8 cellular contexts compared by ENCODE assay signal in genomic region chr14:51653096-51653814, GRCh38. TPM values are rescaled to one million over a fixed set of nuclear protein-coding genes. Genes with fewer than 3 reads are reported as not detected.
A peak's percentile ranks its signal among the peaks of the same experiment; 100 is the strongest.
DNase-seq lines count a peak whose midpoint lies in the region; ATAC-seq, FAIRE-seq and TF ChIP-seq lines count a peak whose summit lies in the region.

No MANE protein-coding gene starts in this region.

- ATAC-seq in GM21526 (IDR thresholded peaks at IDR 0.05; ENCODE audit: low FRiP score, unreplicated experiment) (no peak), GM21390 (IDR thresholded peaks at IDR 0.05; ENCODE audit: unreplicated experiment) (no peak)

- H3K9ac ChIP-seq in kidney (ENCODE audit: low read length in 2 of 2): peak overlapping the region; percentile 43 to 52
- peak overlapping the region; percentile 58 to 69 for H3K9ac ChIP-seq in stomach smooth muscle (ENCODE audit: low read length in 2 of 2)

- TF ChIP-seq CTCF in astrocyte of the cerebellum (IDR thresholded peaks at IDR 0.05; ENCODE audit: low read depth, low read length, missing control alignments): peak; percentile 53
- TF ChIP-seq CTCF in kidney (IDR thresholded peaks at IDR 0.05; ENCODE audit: borderline replicate concordance, extremely low read depth, insufficient read depth): no peak

- intact Hi-C loops in kidney (cut with DNase I): no loop called here

- H3K9me3 ChIP-seq in kidney (ENCODE audit: control insufficient read depth in 1 of 2, low read length in 2 of 2) (no peaks in the 10 kb centered on the region), stomach smooth muscle (ENCODE audit: control insufficient read depth in 2 of 2, low read length in 2 of 2) (no peaks in the 10 kb centered on the region)

- H3K4me3 ChIP-seq in astrocyte of the cerebellum (ENCODE audit: low read depth, low read length): peak overlapping the region; percentile 79
- peak overlapping the region; percentile 65 to 80 for H3K4me3 ChIP-seq in kidney (ENCODE audit: low read length in 2 of 2)
- H3K4me3 ChIP-seq in stomach smooth muscle (ENCODE audit: low read length in 2 of 2): peak overlapping the region; percentile 78 to 85

- in situ Hi-C loops in G401 (cut with HindIII; ENCODE audit: low sequenced_read_pairs) (no loop called here), astrocyte of the cerebellum (cut with HindIII; ENCODE audit: low sequenced_read_pairs) (no loop called here)

- no peaks in the 10 kb centered on the region for H3K36me3 ChIP-seq in kidney (ENCODE audit: control insufficient read depth in 1 of 2, insufficient read depth in 2 of 2, low read length in 2 of 2)
- H3K36me3 ChIP-seq in stomach smooth muscle (ENCODE audit: control insufficient read depth in 2 of 2, insufficient read depth in 2 of 2, low read length in 2 of 2): no peaks in the 10 kb centered on the region

- DNase-seq in G401 (ENCODE audit: low spot score) (peak; percentile 52), NAMALWA (ENCODE audit: low spot score) (peak; percentile 39), astrocyte of the cerebellum (ENCODE audit: low read depth) (peak; percentile 75), kidney (no peak), GM19240 (ENCODE audit: insufficient read length, low spot score) (no peak)

- no peaks in the 10 kb centered on the region for H3K27me3 ChIP-seq in stomach smooth muscle (ENCODE audit: control insufficient read depth in 1 of 2, insufficient read depth in 2 of 2, low read length in 2 of 2)

- H3K4me1 ChIP-seq in kidney (ENCODE audit: control insufficient read depth in 1 of 2, insufficient read depth in 1 of 2, low read depth in 1 of 2, low read length in 2 of 2) (no peaks in the 10 kb centered on the region), stomach smooth muscle (ENCODE audit: control insufficient read depth, insufficient read depth, low read length) (peaks cover 6% of the 10 kb centered on the region)

- FAIRE-seq in kidney (lab: Jason Lieb, UNC): no peak

- peak overlapping the region; percentile 9 to 33 for H3K27ac ChIP-seq in kidney (ENCODE audit: low read depth in 2 of 2, low read length in 2 of 2)
- peak overlapping the region; percentile 70 for H3K27ac ChIP-seq in stomach smooth muscle (ENCODE audit: low read length)

RNA-seq across cellular contexts. Expression of gene FRMD6, which starts 1.5 kb away (rescaled TPM):
- total RNA-seq in G401 (2014; rRNA removed; shearing (Covaris generic)): 1.4 and 1.5 TPM in 2 replicates
- 16.5 TPM for total RNA-seq in kidney
- polyA plus RNA-seq in kidney (ENCODE audit: insufficient read depth, low read depth, low replicate concordance): 2.4 TPM

Comparison
In these comparisons a context has a peak if more than half of its experiments do, and no peak if none do; other contexts are left out.
1. DNase-seq: peak in G401 (single experiment), NAMALWA (single experiment) and astrocyte of the cerebellum (single experiment); none in kidney (single experiment) and GM19240 (single experiment).
2. Peak in every context shown above with its lines, with median percentiles within 50 percentile points of each other: H3K4me3 ChIP-seq.